In genomic region chr12:12941450-12942350, GRCh38 we compare ENCODE assay signal across 20 cellular contexts. TPM values are rescaled to one million over a fixed set of nuclear protein-coding genes. Genes with fewer than 3 reads are reported as not detected.
DNase-seq lines count a peak whose midpoint lies in the region; FAIRE-seq and TF ChIP-seq lines count a peak whose summit lies in the region.
"Had no signal": no experiment of that assay in that cellular context is flagged by ENCODE, and none has a peak within 500 bp of the region (broad histone marks: within the 10 kb centered on the region; RNA-seq: fewer than 3 reads in every experiment).

No MANE protein-coding gene starts in this region.

- no peak for TF ChIP-seq POLR2A in breast epithelium (IDR thresholded peaks at IDR 0.05)

- H3K4me1 Mint-ChIP-seq in MCF 10A (ENCODE audit: insufficient read depth, unreplicated experiment): no peaks in the 10 kb centered on the region
- no peaks in the 10 kb centered on the region for H3K4me1 Mint-ChIP-seq in activated T-helper 2 cell treated with anti-CD3 and anti-CD28 coated beads, Interferon-gamma antibody, Interleukin-2, Interleukin-4, amounts not matched to agents 10 μg/mL and 5 μg/mL and 100 μg/mL, durations not matched to agents 14 hours and 24 hours and 36 hours (ENCODE audit: low read depth)
- H3K4me1 Mint-ChIP-seq: CD14-positive monocyte had no signal

- POLR2A ChIA-PET in MCF 10A (lab: Yijun Ruan, JAX): no interaction called here

- intact Hi-C loops in MCF 10A (cut with micrococcal nuclease) (no loop called here), breast epithelium (cut with DNase I; ENCODE audit: low total_unique reads) (no loop called here)
- intact Hi-C loops in activated T-helper 2 cell treated with anti-CD3 and anti-CD28 coated beads, Interferon-gamma antibody, Interleukin-2, Interleukin-4, amounts not matched to agents 10 μg/mL and 5 μg/mL and 100 μg/mL, durations not matched to agents 14 hours and 24 hours and 36 hours (cut with micrococcal nuclease): no loop called here

- peak; percentile 22 for DNase-seq in MCF 10A (ENCODE audit: unreplicated experiment)
- DNase-seq in breast epithelium (ENCODE audit: low spot score in 2 of 2): no peak
- DNase-seq in SJCRH30: peak; percentile 22 to 58
- DNase-seq in iris pigment epithelial cell (ENCODE audit: low read depth): peak; percentile 45
- no peak for DNase-seq in AG08396 (ENCODE audit: low spot score)
- no peak for DNase-seq in frontal cortex (ENCODE audit: low spot score in 2 of 2)
- DNase-seq in activated T-helper 2 cell treated with anti-CD3 and anti-CD28 coated beads, Interferon-gamma antibody, Interleukin-2, Interleukin-4, amounts not matched to agents 10 μg/mL and 5 μg/mL and 100 μg/mL, durations not matched to agents 14 hours and 24 hours and 36 hours (ENCODE audit: low spot score): no peak
- no peak for DNase-seq in stimulated activated CD4-positive, alpha-beta T cell treated with anti-CD3 and anti-CD28 coated beads, Interleukin-4, amount 100 ng/mL, for 24 hours
- DNase-seq: Calu3, DMS79, GF-D8, HFFc6, NCI-H1417 treated with DMSO at 0.1 percent for 48 hours, NCI-H2029, NCI-H510A, OCI-M1, RPMI8226 had no signal

- H3K4me3 ChIP-seq in breast epithelium (no peak overlapping the region), SJCRH30 (no peak overlapping the region)

- no peaks in the 10 kb centered on the region for H3K36me3 Mint-ChIP-seq in MCF 10A (ENCODE audit: insufficient read depth, unreplicated experiment)
- no peaks in the 10 kb centered on the region for H3K36me3 Mint-ChIP-seq in activated T-helper 2 cell treated with anti-CD3 and anti-CD28 coated beads, Interferon-gamma antibody, Interleukin-2, Interleukin-4, amounts not matched to agents 10 μg/mL and 5 μg/mL and 100 μg/mL, durations not matched to agents 14 hours and 24 hours and 36 hours (ENCODE audit: low read depth)
- H3K36me3 Mint-ChIP-seq: CD14-positive monocyte had no signal

- no peaks in the 10 kb centered on the region for H3K27me3 Mint-ChIP-seq in MCF 10A (ENCODE audit: insufficient read depth, unreplicated experiment)
- peaks cover 12% of the 10 kb centered on the region for H3K27me3 Mint-ChIP-seq in activated T-helper 2 cell treated with anti-CD3 and anti-CD28 coated beads, Interferon-gamma antibody, Interleukin-2, Interleukin-4, amounts not matched to agents 10 μg/mL and 5 μg/mL and 100 μg/mL, durations not matched to agents 14 hours and 24 hours and 36 hours (ENCODE audit: low read depth)

- H3K9me3 ChIP-seq in breast epithelium (no peaks in the 10 kb centered on the region), SJCRH30 (replicated peaks) (no peaks in the 10 kb centered on the region)

- TF ChIP-seq CTCF in MCF 10A (IDR thresholded peaks at IDR 0.05; ENCODE audit: unreplicated experiment) (no peak), breast epithelium (IDR thresholded peaks at IDR 0.05) (no peak)

- CTCF ChIA-PET in MCF 10A (lab: Yijun Ruan, JAX): interaction anchor here (0.8 to 2.2 kb wide), 3 partner anchors 25 to 161 kb away, joined by 3 to 6 read pairs (median 3); no protein-coding TSS in a partner anchor

- no peak overlapping the region for H3K4me3 Mint-ChIP-seq in MCF 10A (ENCODE audit: unreplicated experiment)
- no peak overlapping the region for H3K4me3 Mint-ChIP-seq in activated T-helper 2 cell treated with anti-CD3 and anti-CD28 coated beads, Interferon-gamma antibody, Interleukin-2, Interleukin-4, amounts not matched to agents 10 μg/mL and 5 μg/mL and 100 μg/mL, durations not matched to agents 14 hours and 24 hours and 36 hours (ENCODE audit: low read depth)
- H3K4me3 Mint-ChIP-seq: CD14-positive monocyte, HFFc6 had no signal

- no peak for FAIRE-seq in frontal cortex (lab: Jason Lieb, UNC)
- FAIRE-seq: A204.1 had no signal

- H3K36me3 ChIP-seq in breast epithelium (no peaks in the 10 kb centered on the region), SJCRH30 (no peaks in the 10 kb centered on the region)

- H3K27ac ChIP-seq in breast epithelium (no peak overlapping the region), SJCRH30 (no peak overlapping the region)
- H3K27ac ChIP-seq: KMS-11 had no signal

- H3K9me3 Mint-ChIP-seq in MCF 10A (ENCODE audit: unreplicated experiment): no peaks in the 10 kb centered on the region
- H3K9me3 Mint-ChIP-seq in activated T-helper 2 cell treated with anti-CD3 and anti-CD28 coated beads, Interferon-gamma antibody, Interleukin-2, Interleukin-4, amounts not matched to agents 10 μg/mL and 5 μg/mL and 100 μg/mL, durations not matched to agents 14 hours and 24 hours and 36 hours: no peaks in the 10 kb centered on the region
- H3K9me3 Mint-ChIP-seq: CD14-positive monocyte, HFFc6 had no signal

- H3K4me1 ChIP-seq in breast epithelium: no peaks in the 10 kb centered on the region
- H3K4me1 ChIP-seq in SJCRH30: no peaks in the 10 kb centered on the region

- H3K27ac Mint-ChIP-seq in MCF 10A (ENCODE audit: low read depth, unreplicated experiment): no peak overlapping the region
- no peak overlapping the region for H3K27ac Mint-ChIP-seq in activated T-helper 2 cell treated with anti-CD3 and anti-CD28 coated beads, Interferon-gamma antibody, Interleukin-2, Interleukin-4, amounts not matched to agents 10 μg/mL and 5 μg/mL and 100 μg/mL, durations not matched to agents 14 hours and 24 hours and 36 hours
- H3K27ac Mint-ChIP-seq: CD14-positive monocyte, HFFc6 had no signal

- no peaks in the 10 kb centered on the region for H3K27me3 ChIP-seq in breast epithelium
- no peaks in the 10 kb centered on the region for H3K27me3 ChIP-seq in SJCRH30

- BruUV-seq in MCF 10A (replicated peaks; lab: Mats Ljungman, UMichigan): no TSS peak

RNA-seq across cellular contexts. Expression of gene GPRC5D, which starts 10.3 kb away (rescaled TPM):
- total RNA-seq in MCF 10A (2022): not detected in 2 replicates
- total RNA-seq in breast epithelium: not detected
- not detected in 2 replicates for total RNA-seq in SJCRH30 (2014; rRNA removed; shearing (Covaris generic))
- total RNA-seq in frontal cortex: not detected
- not detected in 2 replicates for total RNA-seq in activated T-helper 2 cell treated with anti-CD3 and anti-CD28 coated beads, Interferon-gamma antibody, Interleukin-2, Interleukin-4, amounts not matched to agents 10 μg/mL and 5 μg/mL and 100 μg/mL, durations not matched to agents 14 hours and 24 hours and 36 hours
- total RNA-seq: Calu3, HFFc6 had no signal

RNA-seq across cellular contexts. Expression of gene GPRC5A, which starts 50.3 kb away (rescaled TPM):
- total RNA-seq in MCF 10A (2022): 24.1 and 42.1 TPM in 2 replicates
- 10 to 100 TPM; 10.9 to 40.1 (median 21.6) TPM for total RNA-seq in breast epithelium
- total RNA-seq in SJCRH30 (2014; rRNA removed; shearing (Covaris generic)): 15.6 and 18.0 TPM in 2 replicates
- total RNA-seq in frontal cortex: under 0.01 TPM
- total RNA-seq in activated T-helper 2 cell treated with anti-CD3 and anti-CD28 coated beads, Interferon-gamma antibody, Interleukin-2, Interleukin-4, amounts not matched to agents 10 μg/mL and 5 μg/mL and 100 μg/mL, durations not matched to agents 14 hours and 24 hours and 36 hours: not detected in 2 replicates

RNA-seq across cellular contexts. Expression of gene HEBP1, which starts 58.4 kb away (rescaled TPM):
- total RNA-seq in MCF 10A (2022): 30.8 and 31.2 TPM in 2 replicates
- 10 to 100 TPM; 36.4 to 64.5 (median 39.7) TPM for total RNA-seq in breast epithelium
- total RNA-seq in SJCRH30 (2014; rRNA removed; shearing (Covaris generic)): 9.0 and 9.1 TPM in 2 replicates
- total RNA-seq in frontal cortex: 3.3 TPM
- 11.9 and 13.3 TPM in 2 replicates for total RNA-seq in activated T-helper 2 cell treated with anti-CD3 and anti-CD28 coated beads, Interferon-gamma antibody, Interleukin-2, Interleukin-4, amounts not matched to agents 10 μg/mL and 5 μg/mL and 100 μg/mL, durations not matched to agents 14 hours and 24 hours and 36 hours

Comparison
In these comparisons a context has a peak if more than half of its experiments do, and no peak if none do; other contexts are left out.
1. DNase-seq: peak in MCF 10A (single experiment), SJCRH30 (2 of 2) and iris pigment epithelial cell (single experiment); none in breast epithelium (0 of 2), AG08396 (single experiment), frontal cortex (0 of 2), activated T-helper 2 cell treated with anti-CD3 and anti-CD28 coated beads, Interferon-gamma antibody, Interleukin-2, Interleukin-4, amounts not matched to agents 10 μg/mL and 5 μg/mL and 100 μg/mL, durations not matched to agents 14 hours and 24 hours and 36 hours (single experiment) and stimulated activated CD4-positive, alpha-beta T cell treated with anti-CD3 and anti-CD28 coated beads, Interleukin-4, amount 100 ng/mL, for 24 hours (single experiment).
2. RNA of gene GPRC5A, which starts 50.3 kb away (total RNA-seq): 24.1 to 42.1 TPM in MCF 10A, 10.9 to 40.1 TPM in breast epithelium and 15.6 to 18.0 TPM in SJCRH30; not detected in activated T-helper 2 cell treated with anti-CD3 and anti-CD28 coated beads, Interferon-gamma antibody, Interleukin-2, Interleukin-4, amounts not matched to agents 10 μg/mL and 5 μg/mL and 100 μg/mL, durations not matched to agents 14 hours and 24 hours and 36 hours and under 0.01 TPM in frontal cortex (single experiment); every median in the first group is over 10 times any median in the second.